ENCODE assay signal across 18 cellular contexts in the genomic region with DNA sequence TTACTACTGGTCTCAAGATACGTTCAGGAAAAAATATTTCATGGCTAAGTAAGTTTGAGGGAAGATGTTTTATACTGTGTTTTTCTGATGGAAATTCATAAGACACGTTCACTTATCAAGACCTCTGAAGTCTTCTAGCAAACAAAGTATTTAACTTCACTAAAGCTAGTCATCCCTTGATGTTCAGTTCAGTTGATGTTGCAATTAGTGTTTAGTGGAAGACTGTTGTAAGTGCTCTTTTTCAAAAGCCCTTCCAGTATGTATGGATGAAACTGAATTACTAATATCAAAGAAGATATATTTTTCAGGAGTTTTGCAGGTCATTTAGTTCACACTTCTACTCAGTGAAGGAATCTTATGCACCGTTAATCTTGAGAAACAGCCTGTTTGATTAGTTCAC.
"Had no signal": no experiment of that assay in that cellular context is flagged by ENCODE, and none has a peak within 500 bp of the region (broad histone marks: within the 10 kb centered on the region; RNA-seq: fewer than 3 reads in every experiment).

No MANE protein-coding gene starts in this region.

- H3K36me3 Mint-ChIP-seq: natural killer cell had no signal

- DNase-seq: activated naive CD4-positive, alpha-beta T cell treated with anti-CD3 and anti-CD28 coated beads for 36 hours; activated naive CD8-positive, alpha-beta T cell treated with anti-CD3 and anti-CD28 coated beads, Interleukin-2, amount 50 U/mL, for 24 hours; dorsolateral prefrontal cortex; foreskin melanocyte; head of caudate nucleus; mesendoderm; natural killer cell; stimulated activated CD4-positive, alpha-beta T cell treated with anti-CD3 and anti-CD28 coated beads, Interleukin-4, amount 100 ng/mL, for 4 hours; stimulated activated CD8-positive, alpha-beta memory T cell treated with anti-CD3 and anti-CD28 coated beads, Interleukin-4, amount 100 ng/mL, for 48 hours; testis; upper lobe of left lung had no signal

- H3K4me3 ChIP-seq: ascending aorta, breast epithelium, dorsolateral prefrontal cortex, esophagus muscularis mucosa, smooth muscle cell, testis, upper lobe of left lung had no signal

- H3K27me3 Mint-ChIP-seq: activated naive CD8-positive, alpha-beta T cell treated with anti-CD3 and anti-CD28 coated beads, Interleukin-2, amount 50 U/mL, for 24 hours; activated T-helper 17 cell treated with anti-CD3 and anti-CD28 coated beads, Interleukin-2, amount 50 U/mL, for 72 hours; stimulated activated naive CD8-positive, alpha-beta T cell treated with anti-CD3 and anti-CD28 coated beads, Interleukin-15, Interleukin-2, amounts not matched to agents 100 ng/mL and 50 ng/mL, for 24 hours had no signal

- H3K9me3 Mint-ChIP-seq: activated naive CD4-positive, alpha-beta T cell treated with anti-CD3 and anti-CD28 coated beads for 36 hours; activated naive CD8-positive, alpha-beta T cell treated with anti-CD3 and anti-CD28 coated beads, Interleukin-2, amount 50 U/mL, for 24 hours; activated T-helper 17 cell treated with anti-CD3 and anti-CD28 coated beads, Interleukin-2, amount 50 U/mL, for 72 hours; natural killer cell; stimulated activated naive CD8-positive, alpha-beta T cell treated with anti-CD3 and anti-CD28 coated beads, Interleukin-15, Interleukin-2, amounts not matched to agents 100 ng/mL and 50 ng/mL, for 24 hours had no signal

- H3K4me3 Mint-ChIP-seq: activated naive CD4-positive, alpha-beta T cell treated with anti-CD3 and anti-CD28 coated beads for 36 hours; activated naive CD8-positive, alpha-beta T cell treated with anti-CD3 and anti-CD28 coated beads, Interleukin-2, amount 50 U/mL, for 24 hours had no signal

- ATAC-seq: activated CD4-positive, CD25-positive, alpha-beta regulatory T cell treated with anti-CD3 and anti-CD28 coated beads, Interleukin-2, amount 50 U/mL, for 24 hours; activated T-helper 17 cell treated with anti-CD3 and anti-CD28 coated beads, Interleukin-2, amount 50 U/mL, for 72 hours; natural killer cell had no signal
